Comparison of ENCODE assay signal across 10 cellular contexts in the genomic region with DNA sequence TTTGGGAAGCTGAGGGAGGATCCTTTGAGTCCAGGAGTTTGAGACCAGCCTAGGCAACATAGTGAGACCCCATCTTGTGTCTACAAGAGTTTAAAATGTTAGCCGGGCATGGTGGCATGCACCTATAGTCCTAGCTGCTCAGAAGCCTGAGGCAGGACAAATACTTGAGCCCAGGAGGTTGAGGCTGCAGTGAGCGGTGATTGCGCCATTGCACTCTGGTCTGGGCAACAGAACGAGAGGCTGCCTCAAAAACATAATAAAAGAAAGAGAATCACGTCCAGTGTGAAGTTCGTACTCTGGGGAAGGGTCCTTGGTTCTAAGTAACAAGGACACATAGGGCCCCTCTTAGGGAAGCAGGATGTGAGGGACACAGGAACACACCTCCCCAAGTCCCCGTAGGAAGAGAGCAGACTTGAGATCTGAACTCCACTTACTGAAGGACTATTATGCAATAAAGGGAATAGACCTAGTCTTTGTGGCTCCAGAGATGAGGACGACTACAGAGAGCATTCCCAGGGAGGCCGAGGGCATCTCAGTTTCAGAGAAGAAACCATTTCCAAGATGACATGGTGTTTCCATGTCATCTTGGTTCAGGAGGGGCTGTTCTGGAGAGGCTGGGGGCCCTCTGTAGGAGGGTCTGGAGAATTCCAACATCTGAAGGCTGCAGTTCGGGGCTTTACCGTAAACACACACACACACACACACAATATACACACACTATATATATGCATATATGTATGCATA. TPM values are rescaled to one million over a fixed set of nuclear protein-coding genes. Genes with fewer than 3 reads are reported as not detected.
A peak's percentile ranks its signal among the peaks of the same experiment; 100 is the strongest.
DNase-seq lines count a peak whose midpoint lies in the region; ATAC-seq and TF ChIP-seq lines count a peak whose summit lies in the region.
"Had no signal": no experiment of that assay in that cellular context is flagged by ENCODE, and none has a peak within 500 bp of the region (broad histone marks: within the 10 kb centered on the region; RNA-seq: fewer than 3 reads in every experiment).

No MANE protein-coding gene starts in this region.

- H3K79me2 ChIP-seq in osteoblast (ENCODE audit: insufficient read depth, low read length): no peaks in the 10 kb centered on the region

- H3K36me3 ChIP-seq in RWPE2 (ENCODE audit: low read depth) (no peaks in the 10 kb centered on the region), esophagus squamous epithelium (no peaks in the 10 kb centered on the region), osteoblast (ENCODE audit: insufficient read depth, low read length) (no peaks in the 10 kb centered on the region)
- H3K36me3 ChIP-seq: BE2C had no signal

- H3K4me2 ChIP-seq in osteoblast (ENCODE audit: insufficient read depth, low read length): peak overlapping the region; percentile 76

- H3K4me3 ChIP-seq in RWPE2 (ENCODE audit: severe bottlenecking): no peak overlapping the region
- no peak overlapping the region for H3K4me3 ChIP-seq in esophagus squamous epithelium
- peak overlapping the region; percentile 28 for H3K4me3 ChIP-seq in osteoblast (ENCODE audit: insufficient read depth, low read length)

- no peak for TF ChIP-seq POLR2A in esophagus squamous epithelium (IDR thresholded peaks at IDR 0.05)

- peaks cover 20% of the 10 kb centered on the region for H3K4me1 ChIP-seq in RWPE2 (ENCODE audit: insufficient read depth, poor library complexity, severe bottlenecking)
- H3K4me1 ChIP-seq in esophagus squamous epithelium: peaks cover 4 to 22% (median 8%) of the 10 kb centered on the region in 3 donors
- peaks cover 23% of the 10 kb centered on the region for H3K4me1 ChIP-seq in osteoblast (ENCODE audit: insufficient read depth, low read length)
- H3K4me1 ChIP-seq: BE2C had no signal

- intact Hi-C loops in esophagus squamous epithelium (cut with DNase I): no loop called here

- peak overlapping the region; percentile 87 for H2AFZ ChIP-seq in osteoblast (ENCODE audit: low read length)

- H3K9me3 ChIP-seq in RWPE2 (ENCODE audit: severe bottlenecking) (no peaks in the 10 kb centered on the region), esophagus squamous epithelium (no peaks in the 10 kb centered on the region), osteoblast (ENCODE audit: low read depth, low read length) (no peaks in the 10 kb centered on the region)
- H3K9me3 ChIP-seq: BE2C had no signal

- ATAC-seq in RWPE2 (ENCODE audit: low read depth) (no peak), GM19023 (IDR thresholded peaks at IDR 0.05; ENCODE audit: unreplicated experiment) (no peak), HG02973 (IDR thresholded peaks at IDR 0.05; ENCODE audit: unreplicated experiment) (no peak), HG02623 (IDR thresholded peaks at IDR 0.05; ENCODE audit: unreplicated experiment) (no peak)

- WGBS in esophagus squamous epithelium, 2 donors: 48 to 63% methylated on average over 10 to 11 of the region's 11 CpGs

- DNase-seq in AG08395 (ENCODE audit: low spot score) (peak; percentile 50), RWPE2 (ENCODE audit: low spot score) (no peak), esophagus squamous epithelium (lab: John Stamatoyannopoulos, UW) (no peak), osteoblast (ENCODE audit: insufficient read length, low spot score, missing footprints) (peak; percentile 84), NCI-H774 (lab: John Stamatoyannopoulos, UW) (no peak)
- DNase-seq: activated CD4-positive, alpha-beta T cell treated with anti-CD3 and anti-CD28 coated beads for 1 hour had no signal

- TF ChIP-seq CTCF in RWPE2 (IDR thresholded peaks at IDR 0.05; ENCODE audit: poor library complexity, severe bottlenecking) (no peak), esophagus squamous epithelium (IDR thresholded peaks at IDR 0.05) (no peak), osteoblast (IDR thresholded peaks at IDR 0.05; ENCODE audit: extremely low read depth, low read depth, low read length) (no peak)

- no peaks in the 10 kb centered on the region for H4K20me1 ChIP-seq in osteoblast (ENCODE audit: insufficient read depth, low read length)

- H3K27me3 ChIP-seq in RWPE2 (ENCODE audit: insufficient read depth, poor library complexity, severe bottlenecking): no peaks in the 10 kb centered on the region
- H3K27me3 ChIP-seq in esophagus squamous epithelium: no peaks in the 10 kb centered on the region
- no peaks in the 10 kb centered on the region for H3K27me3 ChIP-seq in osteoblast (ENCODE audit: insufficient read depth, low read length)
- H3K27me3 ChIP-seq: BE2C had no signal

- H3K27ac ChIP-seq in RWPE2 (ENCODE audit: poor library complexity, severe bottlenecking): peak overlapping the region; percentile 91
- H3K27ac ChIP-seq in esophagus squamous epithelium: peak overlapping the region; percentile 60 to 80 (median 72)
- H3K27ac ChIP-seq in osteoblast (ENCODE audit: low read depth, low read length): peak overlapping the region; percentile 87

RNA-seq across cellular contexts. Expression of gene ENO1, which starts 10.8 kb away (rescaled TPM):
- total RNA-seq in esophagus squamous epithelium (1,000 to 10,000 TPM in 3 of 4 donors, 100 to 1,000 TPM in 1; 954 to 1,668 (median 1,315) TPM), osteoblast (1,079 and 1,591 TPM in 2 replicates)

RNA-seq across cellular contexts. Expression of gene CA6, which starts 56.4 kb away (rescaled TPM):
- total RNA-seq in esophagus squamous epithelium (not detected), osteoblast (not detected in 2 replicates)

Comparison
In these comparisons a context has a peak if more than half of its experiments do, and no peak if none do; other contexts are left out.
1. DNase-seq: peak in AG08395 (single experiment) and osteoblast (single experiment); none in RWPE2 (single experiment), esophagus squamous epithelium (single experiment) and NCI-H774 (single experiment).
2. Peak in every context shown above with its lines, with median percentiles within 50 percentile points of each other: H3K27ac ChIP-seq.